8 cellular contexts compared by ENCODE assay signal in genomic region chr10:103917326-103918052, GRCh38. TPM values are rescaled to one million over a fixed set of nuclear protein-coding genes. Genes with fewer than 3 reads are reported as not detected.
DNase-seq lines count a peak whose midpoint lies in the region; ATAC-seq, FAIRE-seq and TF ChIP-seq lines count a peak whose summit lies in the region.

No MANE protein-coding gene starts in this region.

- H3K4me1 ChIP-seq in Karpas-422 (ENCODE audit: low read length) (peaks cover 26% of the 10 kb centered on the region), prostate gland (replicated peaks) (peaks cover 7% of the 10 kb centered on the region)

- H3K9me3 ChIP-seq in Karpas-422 (ENCODE audit: low read length), result peaks cover 11% of the 10 kb centered on the region; the same call in 1 of the 2 replicates
- no peaks in the 10 kb centered on the region for H3K9me3 ChIP-seq in prostate gland

- H3K4me3 Mint-ChIP-seq in activated naive CD8-positive, alpha-beta T cell, result peak overlapping the region; percentile 98

- peaks cover 46% of the 10 kb centered on the region for H3K4me1 Mint-ChIP-seq in activated naive CD8-positive, alpha-beta T cell (ENCODE audit: low read depth)

- H3K36me3 ChIP-seq in GM06990 (ENCODE audit: control insufficient read depth, insufficient read depth, low read length) (no peaks in the 10 kb centered on the region), Karpas-422 (ENCODE audit: insufficient read depth, low read length) (peaks cover 12% of the 10 kb centered on the region), prostate gland (no peaks in the 10 kb centered on the region)

- peak overlapping the region; percentile 80 for H3K4me3 ChIP-seq in GM06990 (replicated peaks; ENCODE audit: low read depth, low read length)
- H3K4me3 ChIP-seq in Karpas-422 (ENCODE audit: low read length), result peak overlapping the region; percentile 82
- peak overlapping the region; percentile 56 to 63 for H3K4me3 ChIP-seq in prostate gland

- no peak for TF ChIP-seq CTCF in GM06990 (IDR thresholded peaks at IDR 0.05; ENCODE audit: insufficient read depth, low read length, poor library complexity, severe bottlenecking)
- no peak for TF ChIP-seq CTCF in prostate gland (IDR thresholded peaks at IDR 0.05)

- peak; percentile 2 for ATAC-seq in GM21786 (IDR thresholded peaks at IDR 0.05; ENCODE audit: unreplicated experiment)
- peak; percentile 39 to 60 for ATAC-seq in left cardiac atrium
- no peak for ATAC-seq in GM21825 (IDR thresholded peaks at IDR 0.05; ENCODE audit: unreplicated experiment)

- FAIRE-seq in HTR-8/SVneo (lab: Jason Lieb, UNC), result no peak

- intact Hi-C loops in left cardiac atrium (cut with DNase I) (no loop called here), prostate gland (cut with DNase I) (loop anchor here (1.0 kb wide), 1 partner anchor 50 kb away; the partner anchor contains the start of gene SLK)

- DNase-seq in GM06990 (ENCODE audit: extremely low read depth, insufficient read length), result no peak
- DNase-seq in Karpas-422, result peak; percentile 72
- DNase-seq in left cardiac atrium, result peak; percentile 64
- no peak for DNase-seq in prostate gland (ENCODE audit: low spot score)
- no peak for DNase-seq in HTR-8/SVneo (ENCODE audit: insufficient read length, low spot score)

- peaks cover 7% of the 10 kb centered on the region for H3K9me3 Mint-ChIP-seq in activated naive CD8-positive, alpha-beta T cell (ENCODE audit: low read depth)

- H3K27ac ChIP-seq in Karpas-422 (ENCODE audit: low read length), result peak overlapping the region; percentile 46; the same call in 1 of the 2 replicates
- H3K27ac ChIP-seq in prostate gland, result peak overlapping the region; percentile 84 to 94

- no peaks in the 10 kb centered on the region for H4K20me1 ChIP-seq in Karpas-422 (ENCODE audit: insufficient read depth, low read depth, low read length)

- no peaks in the 10 kb centered on the region for H3K27me3 ChIP-seq in GM06990 (replicated peaks; ENCODE audit: control insufficient read depth, insufficient read depth, low read length)
- H3K27me3 ChIP-seq in Karpas-422 (ENCODE audit: low read length), result no peaks in the 10 kb centered on the region
- no peaks in the 10 kb centered on the region for H3K27me3 ChIP-seq in prostate gland (replicated peaks; ENCODE audit: insufficient read depth)

- no peaks in the 10 kb centered on the region for H3K9me2 ChIP-seq in Karpas-422 (replicated peaks; ENCODE audit: insufficient read depth, low read length)

- H3K9ac ChIP-seq in Karpas-422 (ENCODE audit: low read length), result peak overlapping the region; percentile 93

- H3K79me2 ChIP-seq in Karpas-422 (ENCODE audit: low read length), result peaks cover 34% of the 10 kb centered on the region

- H3K4me2 ChIP-seq in Karpas-422 (ENCODE audit: low read depth, low read length, poor library complexity, severe bottlenecking), result peak overlapping the region; percentile 87

- H3K27ac Mint-ChIP-seq in activated naive CD8-positive, alpha-beta T cell, result peak overlapping the region; percentile 98

- WGBS in prostate gland, result 2% methylated on average over 28 of the region's 28 CpGs

- H3K36me3 Mint-ChIP-seq in activated naive CD8-positive, alpha-beta T cell, result peaks cover 8% of the 10 kb centered on the region

- TF ChIP-seq POLR2A in prostate gland (IDR thresholded peaks at IDR 0.05), result no peak

- H3K27me3 Mint-ChIP-seq in activated naive CD8-positive, alpha-beta T cell, result no peaks in the 10 kb centered on the region

- H2AFZ ChIP-seq in Karpas-422 (ENCODE audit: low read length), result peak overlapping the region; percentile 54; the same call in 1 of the 2 replicates

RNA-seq across cellular contexts. Expression of gene STN1, which starts 0.5 kb away (rescaled TPM):
- 35.0 and 38.6 TPM in 2 replicates for total RNA-seq in Karpas-422 (2014; rRNA removed; shearing (Covaris generic); ENCODE audit: low replicate concordance)
- 10 to 100 TPM; 26.7 to 28.5 TPM for total RNA-seq in left cardiac atrium
- total RNA-seq in prostate gland, result 10 to 100 TPM; 15.5 to 42.7 TPM

RNA-seq across cellular contexts. Expression of gene SLK, which starts 49.5 kb away (rescaled TPM):
- total RNA-seq in Karpas-422 (2014; rRNA removed; shearing (Covaris generic); ENCODE audit: low replicate concordance), result 25.7 and 28.1 TPM in 2 replicates
- 10 to 100 TPM; 29.0 to 42.2 TPM for total RNA-seq in left cardiac atrium
- total RNA-seq in prostate gland, result 10 to 100 TPM; 30.7 to 55.8 TPM

Comparison
In these comparisons a context has a peak if more than half of its experiments do, and no peak if none do; other contexts are left out.
1. DNase-seq: peak in Karpas-422 (single experiment) and left cardiac atrium (single experiment); none in GM06990 (single experiment), prostate gland (single experiment) and HTR-8/SVneo (single experiment).
2. Peak in every context shown above with its lines, with median percentiles within 50 percentile points of each other: H3K4me3 ChIP-seq.